Comparison of ENCODE assay signal across 7 cellular contexts in the genomic region with DNA sequence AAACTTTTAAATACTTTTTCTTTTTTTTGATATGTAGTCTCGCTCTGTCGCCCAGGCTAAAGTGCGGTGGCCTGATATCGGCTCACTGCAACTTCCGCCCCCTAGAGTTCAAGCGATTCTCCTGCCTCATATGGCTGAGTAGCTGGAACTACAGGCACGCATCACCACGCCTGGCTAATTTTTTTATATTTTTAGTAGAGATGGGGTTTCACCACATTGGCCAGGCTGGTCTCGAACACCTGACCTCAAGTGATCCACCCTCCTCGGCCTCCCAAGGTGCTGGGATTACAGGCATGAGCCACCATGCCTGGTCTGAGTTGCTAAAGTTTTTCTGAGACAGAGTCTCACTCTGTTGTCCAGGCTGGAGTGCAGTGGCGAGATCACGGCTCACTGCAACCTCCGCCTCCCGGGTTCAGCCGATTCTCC. TPM values are rescaled to one million over a fixed set of nuclear protein-coding genes. Genes with fewer than 3 reads are reported as not detected.
A peak's percentile ranks its signal among the peaks of the same experiment; 100 is the strongest.
DNase-seq lines count a peak whose midpoint lies in the region; ATAC-seq, FAIRE-seq and TF ChIP-seq lines count a peak whose summit lies in the region.
"Not testable (repeated sequence)": the region's sequence is repeated elsewhere in the genome, so short reads cannot be mapped to it uniquely, and the experiment has no call there.

No MANE protein-coding gene starts in this region.

- TF ChIP-seq CTCF in GM12874 (IDR thresholded peaks at IDR 0.05; ENCODE audit: insufficient read depth, low read depth, low read length) (peak; percentile 62), fibroblast of villous mesenchyme (IDR thresholded peaks at IDR 0.05; ENCODE audit: insufficient read depth, low read depth, low read length) (peak; percentile 8)

- in situ Hi-C loops in SK-MEL-5 (cut with HindIII; ENCODE audit: low pct_unique_long_range_greater_than_20kb, low sequenced_read_pairs) = not testable (repeated sequence)

- FAIRE-seq in GM19239 (lab: Jason Lieb, UNC) = peak; percentile 51

- ATAC-seq in GM21619 (IDR thresholded peaks at IDR 0.05; ENCODE audit: unreplicated experiment) (peak; percentile 45), HG02938 (IDR thresholded peaks at IDR 0.05; ENCODE audit: unreplicated experiment) (peak; percentile 49), HG03460 (IDR thresholded peaks at IDR 0.05; ENCODE audit: unreplicated experiment) (peak; percentile 35)

- DNase-seq in GM19239 (ENCODE audit: insufficient read length, low spot score); fibroblast of villous mesenchyme (ENCODE audit: low read depth): not testable (repeated sequence)
- DNase-seq in SK-MEL-5 (ENCODE audit: low read depth, low spot score) = peak; percentile 66

- H3K4me3 ChIP-seq in fibroblast of villous mesenchyme (ENCODE audit: low read depth, low read length) = not testable (repeated sequence)

RNA-seq across cellular contexts. Expression of gene BPNT1, which starts 3.3 kb away (rescaled TPM):
- total RNA-seq in SK-MEL-5 (2014; rRNA removed; shearing (Covaris generic)) = 30.1 and 33.4 TPM in 2 replicates
- polyA plus RNA-seq in SK-MEL-5 (2015; cell fraction: cytosol; rRNA removed) = 19.4 and 21.4 TPM in 2 replicates
- polyA plus RNA-seq in SK-MEL-5 (2015; cell fraction: nucleus; rRNA removed) = 8.5 and 25.6 TPM in 2 replicates
- total RNA-seq in fibroblast of villous mesenchyme = 20.3 and 36.7 TPM in 2 replicates

RNA-seq across cellular contexts. Expression of gene IARS2, which starts 7.7 kb away (rescaled TPM):
- total RNA-seq in SK-MEL-5 (2014; rRNA removed; shearing (Covaris generic)) = 157 and 158 TPM in 2 replicates
- polyA plus RNA-seq in SK-MEL-5 (2015; cell fraction: cytosol; rRNA removed) = 94.9 and 118 TPM in 2 replicates
- polyA plus RNA-seq in SK-MEL-5 (2015; cell fraction: nucleus; rRNA removed) = 27.6 and 47.7 TPM in 2 replicates
- 87.0 and 96.7 TPM in 2 replicates for total RNA-seq in fibroblast of villous mesenchyme

RNA-seq across cellular contexts. Expression of gene EPRS1, which starts 40.0 kb away (rescaled TPM):
- 145 and 153 TPM in 2 replicates for total RNA-seq in SK-MEL-5 (2014; rRNA removed; shearing (Covaris generic))
- 83.7 and 125 TPM in 2 replicates for polyA plus RNA-seq in SK-MEL-5 (2015; cell fraction: cytosol; rRNA removed)
- polyA plus RNA-seq in SK-MEL-5 (2015; cell fraction: nucleus; rRNA removed) = 79.6 and 87.1 TPM in 2 replicates
- 155 and 193 TPM in 2 replicates for total RNA-seq in fibroblast of villous mesenchyme
